2 cellular contexts compared by ENCODE assay signal in genomic region chr4:85776579-85776978, GRCh38.
TF ChIP-seq lines count a peak whose summit lies in the region.

No MANE protein-coding gene starts in this region.

TF ChIP-seq in HCT116, 20 proteins besides CTCF, POLR2A, EP300 and RAD21 (continued from another document):
- TF ChIP-seq REST (IDR thresholded peaks at IDR 0.05; ENCODE audit: low read depth) (no peak), ZFX (IDR thresholded peaks at IDR 0.05) (no peak), YY1 (IDR thresholded peaks at IDR 0.05; ENCODE audit: extremely low read depth, insufficient replicate concordance, low read depth, low read length) (no peak), SRF (IDR thresholded peaks at IDR 0.05; ENCODE audit: low read depth) (peak; percentile 88), POLR2AphosphoS5 (IDR thresholded peaks at IDR 0.05; ENCODE audit: low read depth, low read length) (no peak), FOSL1 (IDR thresholded peaks at IDR 0.05; ENCODE audit: low read depth) (peak; percentile 67), EZH2phosphoT487 (IDR thresholded peaks at IDR 0.05; ENCODE audit: borderline replicate concordance) (no peak), JUND (IDR thresholded peaks at IDR 0.05) (peak; percentile 34; the same call in 1 of the 2 replicates), SIN3A (IDR thresholded peaks at IDR 0.05; ENCODE audit: low read depth) (no peak), CEBPB (IDR thresholded peaks at IDR 0.05; ENCODE audit: low read depth) (no peak), TCF7L2 (IDR thresholded peaks at IDR 0.05; ENCODE audit: borderline replicate concordance, extremely low read depth, insufficient read depth, insufficient read length) (no peak), ZNF274 (IDR thresholded peaks at IDR 0.05; ENCODE audit: low read depth, low read length) (no peak), EGR1 (IDR thresholded peaks at IDR 0.05; ENCODE audit: low read depth) (0 out of 2 replicates have a peak, but pooled peaks have one; percentile 18), ELF1 (IDR thresholded peaks at IDR 0.05; ENCODE audit: borderline replicate concordance, low read depth) (no peak), SP1 (IDR thresholded peaks at IDR 0.05; ENCODE audit: low read depth) (peak; percentile 45; the same call in 1 of the 2 replicates)
- TF ChIP-seq, protein P1, sequence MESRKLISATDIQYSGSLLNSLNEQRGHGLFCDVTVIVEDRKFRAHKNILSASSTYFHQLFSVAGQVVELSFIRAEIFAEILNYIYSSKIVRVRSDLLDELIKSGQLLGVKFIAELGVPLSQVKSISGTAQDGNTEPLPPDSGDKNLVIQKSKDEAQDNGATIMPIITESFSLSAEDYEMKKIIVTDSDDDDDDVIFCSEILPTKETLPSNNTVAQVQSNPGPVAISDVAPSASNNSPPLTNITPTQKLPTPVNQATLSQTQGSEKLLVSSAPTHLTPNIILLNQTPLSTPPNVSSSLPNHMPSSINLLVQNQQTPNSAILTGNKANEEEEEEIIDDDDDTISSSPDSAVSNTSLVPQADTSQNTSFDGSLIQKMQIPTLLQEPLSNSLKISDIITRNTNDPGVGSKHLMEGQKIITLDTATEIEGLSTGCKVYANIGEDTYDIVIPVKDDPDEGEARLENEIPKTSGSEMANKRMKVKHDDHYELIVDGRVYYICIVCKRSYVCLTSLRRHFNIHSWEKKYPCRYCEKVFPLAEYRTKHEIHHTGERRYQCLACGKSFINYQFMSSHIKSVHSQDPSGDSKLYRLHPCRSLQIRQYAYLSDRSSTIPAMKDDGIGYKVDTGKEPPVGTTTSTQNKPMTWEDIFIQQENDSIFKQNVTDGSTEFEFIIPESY (IDR thresholded peaks at IDR 0.05; ENCODE audit: extremely low read depth, insufficient replicate concordance, low read length) = no peak
- TF ChIP-seq, protein P2, sequence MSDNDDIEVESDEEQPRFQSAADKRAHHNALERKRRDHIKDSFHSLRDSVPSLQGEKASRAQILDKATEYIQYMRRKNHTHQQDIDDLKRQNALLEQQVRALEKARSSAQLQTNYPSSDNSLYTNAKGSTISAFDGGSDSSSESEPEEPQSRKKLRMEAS (IDR thresholded peaks at IDR 0.05) = 0 out of 2 replicates have a peak, but pooled peaks have one; percentile 7
- TF ChIP-seq, protein P3, sequence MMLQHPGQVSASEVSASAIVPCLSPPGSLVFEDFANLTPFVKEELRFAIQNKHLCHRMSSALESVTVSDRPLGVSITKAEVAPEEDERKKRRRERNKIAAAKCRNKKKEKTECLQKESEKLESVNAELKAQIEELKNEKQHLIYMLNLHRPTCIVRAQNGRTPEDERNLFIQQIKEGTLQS (IDR thresholded peaks at IDR 0.05) = no peak

TF ChIP-seq in SK-N-SH treated with all-trans-retinoic acid at 6 μM for 48 hours, 23 proteins besides CTCF, POLR2A, EP300 and RAD21 (continued from another document):
- TF ChIP-seq PATZ1 (CRISPR knock-in tag; IDR thresholded peaks at IDR 0.05; ENCODE audit: borderline replicate concordance) (no peak), ZNF565 (CRISPR knock-in tag; conservative IDR thresholded peaks at IDR 0.05; ENCODE audit: low read depth) (no peak), ZFP30 (CRISPR knock-in tag; IDR thresholded peaks at IDR 0.05) (no peak), CSDC2 (CRISPR knock-in tag; IDR thresholded peaks at IDR 0.05) (no peak), ZNF8 (CRISPR knock-in tag; IDR thresholded peaks at IDR 0.05) (no peak), CREB5 (CRISPR knock-in tag; IDR thresholded peaks at IDR 0.05; ENCODE audit: low read depth) (no peak), ZNF70 (CRISPR knock-in tag; IDR thresholded peaks at IDR 0.05) (no peak)
